In the genomic region with DNA sequence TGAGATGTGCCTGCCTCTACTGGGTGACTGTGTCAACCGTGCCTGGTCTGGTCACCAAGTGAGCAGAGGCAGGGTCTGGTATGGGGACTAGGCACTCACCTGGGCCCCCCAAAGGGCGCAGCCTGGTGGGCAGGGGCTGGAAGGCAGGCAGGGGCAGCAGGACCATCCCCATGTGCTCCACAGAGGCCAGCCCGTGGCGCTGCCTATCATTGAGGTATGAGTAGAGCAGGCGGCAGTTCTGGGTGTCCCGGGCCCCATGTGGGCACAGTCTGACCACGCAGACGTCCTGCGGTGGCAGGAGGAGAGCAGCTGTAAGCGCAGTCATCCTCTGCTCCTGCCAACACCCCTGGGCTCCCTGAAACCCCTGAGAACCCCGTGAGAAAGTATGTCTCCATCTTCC, we compare ENCODE assay signal across 33 cellular contexts. TPM values are rescaled to one million over a fixed set of nuclear protein-coding genes. Genes with fewer than 3 reads are reported as not detected.
DNase-seq lines count a peak whose midpoint lies in the region; ATAC-seq, FAIRE-seq and TF ChIP-seq lines count a peak whose summit lies in the region.
"Had no signal": no experiment of that assay in that cellular context is flagged by ENCODE, and none has a peak within 500 bp of the region (broad histone marks: within the 10 kb centered on the region; RNA-seq: fewer than 3 reads in every experiment).

No MANE protein-coding gene starts in this region.

- FAIRE-seq in HepG2 (lab: Jason Lieb, UNC): no peak
- FAIRE-seq: astrocyte, GM19239 had no signal

- TF ChIP-seq POLR2A in right lobe of liver (IDR thresholded peaks at IDR 0.05): no peak
- TF ChIP-seq POLR2A in HepG2 (IDR thresholded peaks at IDR 0.05; ENCODE audit: insufficient read depth in 1 of 2, low read depth in 2 of 2, low read length in 2 of 2): no peak

- no peaks in the 10 kb centered on the region for H3K4me1 ChIP-seq in right lobe of liver
- H3K4me1 ChIP-seq in HepG2 (ENCODE audit: insufficient read depth, low read length): peaks cover 22% of the 10 kb centered on the region
- H3K4me1 ChIP-seq in osteoblast (ENCODE audit: insufficient read depth, low read length): peaks cover 50% of the 10 kb centered on the region
- no peaks in the 10 kb centered on the region for H3K4me1 ChIP-seq in aorta (ENCODE audit: control insufficient read depth in 1 of 2, insufficient read depth in 2 of 2, low read length in 2 of 2)

- TF ChIP-seq EP300 in HepG2 (IDR thresholded peaks at IDR 0.05; ENCODE audit: low read depth in 2 of 2, low read length in 2 of 2) (no peak), HepG2 (CRISPR knock-in tag; IDR thresholded peaks at IDR 0.05; ENCODE audit: borderline replicate concordance) (no peak)

- CTCF ChIA-PET in HepG2 (lab: Yijun Ruan, JAX; ENCODE audit: low intra/inter-chr PET ratio, low total read pairs): no interaction called here

- H3K27ac ChIP-seq in right lobe of liver: no peak overlapping the region
- no peak overlapping the region for H3K27ac ChIP-seq in HepG2 (ENCODE audit: extremely low read length, insufficient read depth, low read length)
- no peak overlapping the region for H3K27ac ChIP-seq in coronary artery
- H3K27ac ChIP-seq in osteoblast (ENCODE audit: low read depth, low read length): no peak overlapping the region
- no peak overlapping the region for H3K27ac ChIP-seq in aorta (ENCODE audit: low read depth in 1 of 2, low read length in 2 of 2)
- H3K27ac ChIP-seq: BLaER1 treated with 17β-estradiol and CSF1 and Interleukin-3, amounts not matched to agents 10 nM and 100 nM; gastrocnemius medialis; hepatocyte; KMS-11; left lung; ovary had no signal

- ATAC-seq in right lobe of liver (no peak), HepG2 (no peak), aorta (ENCODE audit: low FRiP score) (no peak), GM19324 (IDR thresholded peaks at IDR 0.05; ENCODE audit: low FRiP score, unreplicated experiment) (no peak), GM21737 (IDR thresholded peaks at IDR 0.05; ENCODE audit: unreplicated experiment) (no peak), HG02973 (IDR thresholded peaks at IDR 0.05; ENCODE audit: unreplicated experiment) (no peak)
- ATAC-seq: gastrocnemius medialis; left lung; naive thymus-derived CD4-positive, alpha-beta T cell; T-helper 17 cell had no signal

- BruUV-seq in HepG2 (replicated peaks; lab: Mats Ljungman, UMichigan): no TSS peak

- H3K4me2 ChIP-seq in HepG2 (ENCODE audit: low read depth, low read length): no peak overlapping the region
- H3K4me2 ChIP-seq in osteoblast (ENCODE audit: insufficient read depth, low read length): no peak overlapping the region
- H3K4me2 ChIP-seq: BLaER1 treated with 17β-estradiol and CSF1 and Interleukin-3, amounts not matched to agents 10 nM and 100 nM; hepatocyte; KMS-11; SK-N-SH had no signal

- H3K36me3 ChIP-seq in right lobe of liver (no peaks in the 10 kb centered on the region), HepG2 (replicated peaks in 1 of 2; ENCODE audit: control insufficient read depth in 1 of 2, insufficient read depth in 2 of 2, low read length in 2 of 2) (no peaks in the 10 kb centered on the region), osteoblast (ENCODE audit: insufficient read depth, low read length) (peaks cover 62% of the 10 kb centered on the region), aorta (ENCODE audit: control insufficient read depth in 1 of 2, insufficient read depth in 2 of 2, low read length in 1 of 2) (no peaks in the 10 kb centered on the region)
- H3K36me3 ChIP-seq: BLaER1 treated with 17β-estradiol and CSF1 and Interleukin-3, amounts not matched to agents 10 nM and 100 nM; gastrocnemius medialis; left lung; ovary had no signal

- in situ Hi-C loops in HepG2 (cut with HindIII; ENCODE audit: extremely low pct_ligation_motif_present, low pct_unique_long_range_greater_than_20kb): no loop called here

- POLR2A ChIA-PET in HepG2 (lab: Yijun Ruan, JAX): no interaction called here

- no peak overlapping the region for H2AFZ ChIP-seq in HepG2 (ENCODE audit: low read length)
- no peak overlapping the region for H2AFZ ChIP-seq in osteoblast (ENCODE audit: low read length)
- H2AFZ ChIP-seq: hepatocyte had no signal

- H3K9ac ChIP-seq in HepG2 (ENCODE audit: insufficient read depth, low read depth, low read length): no peak overlapping the region
- H3K9ac ChIP-seq: BLaER1 treated with 17β-estradiol and CSF1 and Interleukin-3, amounts not matched to agents 10 nM and 100 nM; KMS-11; SK-N-SH had no signal

- H4K20me1 ChIP-seq in HepG2 (ENCODE audit: insufficient read depth, low read length) (no peaks in the 10 kb centered on the region), osteoblast (ENCODE audit: insufficient read depth, low read length) (peaks cover 47% of the 10 kb centered on the region)
- H4K20me1 ChIP-seq: BLaER1 treated with 17β-estradiol and CSF1 and Interleukin-3, amounts not matched to agents 10 nM and 100 nM had no signal

- H3K27me3 ChIP-seq in right lobe of liver (no peaks in the 10 kb centered on the region), HepG2 (ENCODE audit: control insufficient read depth in 1 of 2, insufficient read depth in 2 of 2, low read length in 2 of 2) (peaks cover 3 to 24% of the 10 kb centered on the region in 2 experiments; a peak in 3 of 5 replicates), osteoblast (ENCODE audit: insufficient read depth, low read length) (no peaks in the 10 kb centered on the region), aorta (ENCODE audit: control insufficient read depth in 1 of 2, insufficient read depth in 2 of 2, low read length in 1 of 2) (no peaks in the 10 kb centered on the region)
- H3K27me3 ChIP-seq: BLaER1 treated with 17β-estradiol and CSF1 and Interleukin-3, amounts not matched to agents 10 nM and 100 nM; hepatocyte; ovary had no signal

- 57% methylated on average over 2 of the region's 11 CpGs for WGBS in right lobe of liver (ENCODE audit: insufficient coverage, low coverage, low lambda C conversion rate, missing lambda C conversion rate)
- WGBS in HepG2 (ENCODE audit: low lambda C conversion rate): 0% methylated on average over 1 of the region's 11 CpGs
- WGBS in aorta, 2 donors: 88 to 91% methylated on average over 11 of the region's 11 CpGs

- DNase-seq in right lobe of liver: peak; percentile 6 to 43 (median 43)
- no peak for DNase-seq in HepG2 (ENCODE audit: low spot score)
- peak; percentile 59 for DNase-seq in coronary artery (ENCODE audit: low spot score)
- peak; percentile 74 for DNase-seq in osteoblast (ENCODE audit: insufficient read length, low spot score, missing footprints)
- DNase-seq in aorta: peak; percentile 43 to 68
- DNase-seq: activated CD4-positive, alpha-beta T cell treated with anti-CD3 and anti-CD28 coated beads for 48 hours; caudate nucleus; DMS79 treated with DMSO at 0.1 percent for 48 hours; gastrocnemius medialis; GF-D8; immature natural killer cell; naive thymus-derived CD4-positive, alpha-beta T cell; NCI-H1436 treated with DMSO at 0.1 percent for 48 hours; NCI-H2107; NCI-H446; NCI-H82; retina; RPMI8226; SK-N-SH; stimulated activated CD4-positive, alpha-beta T cell treated with anti-CD3 and anti-CD28 coated beads, Interleukin-2, amount 100 ng/mL, for 48 hours; trophoblast cell had no signal

- H3K79me2 ChIP-seq in HepG2 (ENCODE audit: insufficient read depth, low read length) (no peaks in the 10 kb centered on the region), osteoblast (ENCODE audit: insufficient read depth, low read length) (peaks cover 42% of the 10 kb centered on the region)
- H3K79me2 ChIP-seq: hepatocyte had no signal

- H3K4me3 ChIP-seq in right lobe of liver (no peak overlapping the region), HepG2 (replicated peaks in 1 of 3; ENCODE audit: insufficient read depth in 1 of 3, low read depth in 2 of 3, low read length in 3 of 3) (no peak overlapping the region), coronary artery (no peak overlapping the region), osteoblast (ENCODE audit: insufficient read depth, low read length) (no peak overlapping the region), aorta (ENCODE audit: low read length in 2 of 2) (no peak overlapping the region)
- H3K4me3 ChIP-seq: BLaER1 treated with 17β-estradiol and CSF1 and Interleukin-3, amounts not matched to agents 10 nM and 100 nM; gastrocnemius medialis; hepatocyte; left lung; ovary had no signal

- no peak for TF ChIP-seq RAD21 in HepG2 (CRISPR knock-in tag; IDR thresholded peaks at IDR 0.05)

- no peak for TF ChIP-seq CTCF in right lobe of liver (IDR thresholded peaks at IDR 0.05)
- TF ChIP-seq CTCF in HepG2 (CRISPR knock-in tag; IDR thresholded peaks at IDR 0.05): no peak
- TF ChIP-seq CTCF in coronary artery (IDR thresholded peaks at IDR 0.05): no peak
- TF ChIP-seq CTCF in osteoblast (IDR thresholded peaks at IDR 0.05; ENCODE audit: extremely low read depth, low read depth, low read length): no peak

- H3K9me3 ChIP-seq in right lobe of liver: no peaks in the 10 kb centered on the region
- H3K9me3 ChIP-seq in HepG2 (ENCODE audit: low read length): no peaks in the 10 kb centered on the region
- no peaks in the 10 kb centered on the region for H3K9me3 ChIP-seq in osteoblast (ENCODE audit: low read depth, low read length)
- no peaks in the 10 kb centered on the region for H3K9me3 ChIP-seq in aorta (ENCODE audit: control insufficient read depth, low read length)
- H3K9me3 ChIP-seq: BLaER1 treated with 17β-estradiol and CSF1 and Interleukin-3, amounts not matched to agents 10 nM and 100 nM; gastrocnemius medialis; left lung; ovary; SK-N-SH had no signal

- intact Hi-C loops in right lobe of liver (cut with DNase I): loop anchor here in 1 of 2 donors (5.0 kb wide), 1 partner anchor 130 kb away; no protein-coding TSS in a partner anchor
- intact Hi-C loops in HepG2 (cut with micrococcal nuclease; ENCODE audit: unreplicated experiment): no loop called here
- intact Hi-C loops in aorta (cut with DNase I): no loop called here

RNA-seq across cellular contexts. Expression of a gene that starts 23.7 kb away (rescaled TPM):
- total RNA-seq in right lobe of liver (under 1 TPM in 4 of 6 experiments, not detected in 2; 0.15 to 0.74 (median 0.36) TPM), HepG2 (2016; rRNA removed; fragmentation: Illumina TruSeq; extraction: Trizol) (0.08 and 0.24 TPM in 2 replicates), osteoblast (58.6 and 67.8 TPM in 2 replicates), aorta (1 to 10 TPM; 4.0 to 9.0 TPM)
- total RNA-seq in HepG2 (2016; cell fraction: cytosol; rRNA removed; fragmentation: Illumina TruSeq; extraction: Trizol; ENCODE audit: low read depth): not detected in 2 replicates
- 0.12 and 0.15 TPM in 2 replicates for total RNA-seq in HepG2 (2016; cell fraction: insoluble cytoplasmic fraction; rRNA removed; fragmentation: Illumina TruSeq; extraction: Trizol)
- total RNA-seq in HepG2 (2016; cell fraction: membrane; rRNA removed; fragmentation: Illumina TruSeq; extraction: Trizol): 0.09 and 0.17 TPM in 2 replicates
- 0.09 TPM in 1 of 2 replicates, not detected in the other for total RNA-seq in HepG2 (2016; cell fraction: nucleus; rRNA removed; fragmentation: Illumina TruSeq; extraction: Trizol)
- polyA plus RNA-seq in HepG2 (2011; rRNA removed) (0.26 and 0.29 TPM in 2 replicates), aorta (10 to 100 TPM in 1 of 2 donors, 1 to 10 TPM in 1; 1.4 to 12.3 TPM)
- 0.09 and 0.24 TPM in 2 replicates for polyA plus RNA-seq in HepG2 (2011; cell fraction: cytosol; rRNA removed)
- polyA plus RNA-seq in HepG2 (2011; cell fraction: nucleus; rRNA removed): 0.57 and 0.74 TPM in 2 replicates
- 0.07 and 0.09 TPM in 2 replicates for polyA plus RNA-seq in HepG2 (2012)
- polyA plus RNA-seq in HepG2 (2016; cell fraction: cytosol; fragmentation: Illumina TruSeq; extraction: Trizol; ENCODE audit: low read depth): not detected in 2 replicates
- 0.24 TPM in 1 of 2 replicates, not detected in the other for polyA plus RNA-seq in HepG2 (2016; cell fraction: insoluble cytoplasmic fraction; fragmentation: Illumina TruSeq; extraction: Trizol; ENCODE audit: low read depth)
- polyA plus RNA-seq in HepG2 (2016; cell fraction: membrane; fragmentation: Illumina TruSeq; extraction: Trizol; ENCODE audit: low read depth): 0.12 TPM in 1 of 2 replicates, not detected in the other
- 0.65 and 1.1 TPM in 2 replicates for polyA plus RNA-seq in HepG2 (2016; cell fraction: nucleus; fragmentation: Illumina TruSeq; extraction: Trizol; ENCODE audit: insufficient read depth, low read depth)
- 1.4 and 1.6 TPM in 2 replicates for polyA minus RNA-seq in HepG2 (2011; rRNA and poly(A)+ RNA removed; ENCODE audit: low replicate concordance)
- polyA minus RNA-seq in HepG2 (2011; cell fraction: cytosol; rRNA and poly(A)+ RNA removed): not detected in 2 replicates
- polyA minus RNA-seq in HepG2 (2011; cell fraction: nucleus; rRNA and poly(A)+ RNA removed): not detected in 2 replicates
- total RNA-seq: activated T-helper 1 cell treated with anti-CD3 and anti-CD28 coated beads, Interleukin-12 subunit alpha, Interleukin-12 subunit beta, Interleukin-2, Interleukin-4 antibody, amounts not matched to agents 30 ng/mL and 10 ng/mL and 1 ng/mL, durations not matched to agents 14 hours and 24 hours and 36 hours; gastrocnemius medialis had no signal
- polyA plus RNA-seq: naive thymus-derived CD4-positive, alpha-beta T cell had no signal

RNA-seq across cellular contexts. Expression of a gene that starts 28.0 kb away (rescaled TPM):
- total RNA-seq in right lobe of liver (under 1 TPM in 2 of 6 experiments, not detected in 4; 0.06 TPM), HepG2 (2016; rRNA removed; fragmentation: Illumina TruSeq; extraction: Trizol) (0.09 TPM in 1 of 2 replicates, not detected in the other), osteoblast (5.8 and 7.4 TPM in 2 replicates), aorta (1 to 10 TPM; 1.8 to 4.6 TPM)
- not detected in 2 replicates for total RNA-seq in HepG2 (2016; cell fraction: cytosol; rRNA removed; fragmentation: Illumina TruSeq; extraction: Trizol; ENCODE audit: low read depth)
- 0.04 TPM in 1 of 2 replicates, not detected in the other for total RNA-seq in HepG2 (2016; cell fraction: insoluble cytoplasmic fraction; rRNA removed; fragmentation: Illumina TruSeq; extraction: Trizol)
- not detected in 2 replicates for total RNA-seq in HepG2 (2016; cell fraction: membrane; rRNA removed; fragmentation: Illumina TruSeq; extraction: Trizol)
- total RNA-seq in HepG2 (2016; cell fraction: nucleus; rRNA removed; fragmentation: Illumina TruSeq; extraction: Trizol): 0.09 TPM in 1 of 2 replicates, not detected in the other
- polyA plus RNA-seq in HepG2 (2011; rRNA removed) (0.03 TPM in 1 of 2 replicates, not detected in the other), aorta (1 to 10 TPM; 1.8 to 2.4 TPM)
- polyA plus RNA-seq in HepG2 (2011; cell fraction: cytosol; rRNA removed): 0.04 TPM in 1 of 2 replicates, not detected in the other
- polyA plus RNA-seq in HepG2 (2011; cell fraction: nucleus; rRNA removed): 0.14 and 0.31 TPM in 2 replicates
- 0.07 TPM in 1 of 2 replicates, not detected in the other for polyA plus RNA-seq in HepG2 (2012)
- not detected in 2 replicates for polyA plus RNA-seq in HepG2 (2016; cell fraction: cytosol; fragmentation: Illumina TruSeq; extraction: Trizol; ENCODE audit: low read depth)
- not detected in 2 replicates for polyA plus RNA-seq in HepG2 (2016; cell fraction: insoluble cytoplasmic fraction; fragmentation: Illumina TruSeq; extraction: Trizol; ENCODE audit: low read depth)
- polyA plus RNA-seq in HepG2 (2016; cell fraction: membrane; fragmentation: Illumina TruSeq; extraction: Trizol; ENCODE audit: low read depth): not detected in 2 replicates
- polyA plus RNA-seq in HepG2 (2016; cell fraction: nucleus; fragmentation: Illumina TruSeq; extraction: Trizol; ENCODE audit: insufficient read depth, low read depth): 0.29 TPM in 1 of 2 replicates, not detected in the other
- 2.1 TPM in 1 of 2 replicates, not detected in the other for polyA minus RNA-seq in HepG2 (2011; rRNA and poly(A)+ RNA removed; ENCODE audit: low replicate concordance)
- not detected in 2 replicates for polyA minus RNA-seq in HepG2 (2011; cell fraction: cytosol; rRNA and poly(A)+ RNA removed)
- not detected in 2 replicates for polyA minus RNA-seq in HepG2 (2011; cell fraction: nucleus; rRNA and poly(A)+ RNA removed)
- polyA plus RNA-seq: naive thymus-derived CD4-positive, alpha-beta T cell had no signal
